17 cellular contexts compared by ENCODE assay signal in the genomic region with DNA sequence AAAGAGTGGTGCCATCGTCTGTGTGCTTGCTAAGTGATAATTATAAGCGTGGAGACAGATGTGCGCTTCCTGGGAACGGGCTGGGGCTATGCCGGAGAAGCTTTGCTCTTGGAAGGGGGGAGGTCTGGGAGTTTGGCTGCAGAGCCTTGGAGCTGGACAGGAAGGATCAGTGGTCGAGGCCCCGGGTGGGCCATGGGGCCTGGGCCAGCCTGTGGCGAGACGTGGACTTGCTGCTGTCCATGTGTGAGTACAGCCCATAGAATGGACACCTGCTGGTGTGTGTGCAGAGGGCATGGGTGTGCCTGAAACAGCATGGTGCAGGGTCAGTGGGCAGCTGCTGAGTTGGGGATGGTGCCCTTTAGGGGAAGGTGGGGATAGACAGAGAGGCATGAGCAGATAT.
DNase-seq lines count a peak whose midpoint lies in the region; ATAC-seq lines count a peak whose summit lies in the region.
"Had no signal": no experiment of that assay in that cellular context is flagged by ENCODE, and none has a peak within 500 bp of the region (broad histone marks: within the 10 kb centered on the region; RNA-seq: fewer than 3 reads in every experiment).

No MANE protein-coding gene starts in this region.

- ATAC-seq in activated CD4-positive, alpha-beta T cell treated with anti-CD3 and anti-CD28 coated beads for 36 hours: no peak
- ATAC-seq in activated naive CD8-positive, alpha-beta T cell treated with anti-CD3 and anti-CD28 coated beads, Interleukin-2, amount 10 ng/mL, durations not matched to agents 7 days and 5 days (ENCODE audit: low read depth): no peak
- ATAC-seq in activated naive CD8-positive, alpha-beta T cell treated with anti-CD3 and anti-CD28 coated beads, Interleukin-2, amount 50 U/mL, for 24 hours: no peak
- ATAC-seq: K562 had no signal

- CTCF ChIA-PET in activated CD4-positive, alpha-beta T cell treated with anti-CD3 and anti-CD28 coated beads for 36 hours (lab: Charles Lee): interaction anchor here (1.4 to 1.7 kb wide), 2 partner anchors 54 to 65 kb away, joined by 3 to 4 read pairs; no protein-coding TSS in a partner anchor

- no peak for DNase-seq in activated CD4-positive, alpha-beta T cell treated with anti-CD3 and anti-CD28 coated beads for 36 hours
- DNase-seq in activated CD4-positive, alpha-beta T cell treated with anti-CD3 and anti-CD28 coated beads, Interleukin-2, amount 50 U/mL, for 4 hours: no peak
- no peak for DNase-seq in activated naive CD8-positive, alpha-beta T cell treated with anti-CD3 and anti-CD28 coated beads, Interleukin-2, amount 10 ng/mL, durations not matched to agents 7 days and 5 days
- no peak for DNase-seq in activated naive CD8-positive, alpha-beta T cell treated with anti-CD3 and anti-CD28 coated beads, Interleukin-2, amount 50 U/mL, for 24 hours
- no peak for DNase-seq in activated T-helper 1 cell treated with anti-CD3 and anti-CD28 coated beads, Interleukin-12 subunit alpha, Interleukin-12 subunit beta, Interleukin-2, Interleukin-4 antibody, amounts not matched to agents 30 ng/mL and 10 ng/mL and 1 ng/mL, durations not matched to agents 14 hours and 24 hours and 36 hours (ENCODE audit: low spot score)
- DNase-seq in stimulated activated CD4-positive, alpha-beta T cell treated with anti-CD3 and anti-CD28 coated beads, Interleukin-15, amount 100 ng/mL, for 24 hours: no peak
- DNase-seq in kidney glomerular epithelial cell (lab: John Stamatoyannopoulos, UW) (no peak), HT-29 (ENCODE audit: low spot score) (no peak)
- DNase-seq: GF-D8, GOT3, MV-4-11, NCI-H1417 treated with DMSO at 0.1 percent for 48 hours, NCI-H2029, NCI-H2171, NCI-H774, PC-9 had no signal

- POLR2A ChIA-PET in activated CD4-positive, alpha-beta T cell treated with anti-CD3 and anti-CD28 coated beads for 36 hours (lab: Charles Lee): no interaction called here
- POLR2A ChIA-PET in activated naive CD8-positive, alpha-beta T cell treated with anti-CD3 and anti-CD28 coated beads, Interleukin-2, amount 10 ng/mL, durations not matched to agents 7 days and 5 days (lab: Charles Lee): no interaction called here

- H3K36me3 Mint-ChIP-seq in activated CD4-positive, alpha-beta T cell treated with anti-CD3 and anti-CD28 coated beads for 36 hours (ENCODE audit: low read depth): peaks cover 6% of the 10 kb centered on the region
- no peaks in the 10 kb centered on the region for H3K36me3 Mint-ChIP-seq in activated naive CD8-positive, alpha-beta T cell treated with anti-CD3 and anti-CD28 coated beads, Interleukin-2, amount 10 ng/mL, durations not matched to agents 7 days and 5 days
- no peaks in the 10 kb centered on the region for H3K36me3 Mint-ChIP-seq in activated naive CD8-positive, alpha-beta T cell treated with anti-CD3 and anti-CD28 coated beads, Interleukin-2, amount 50 U/mL, for 24 hours (ENCODE audit: low read depth)
- H3K36me3 Mint-ChIP-seq in activated T-helper 1 cell treated with anti-CD3 and anti-CD28 coated beads, Interleukin-12 subunit alpha, Interleukin-12 subunit beta, Interleukin-2, Interleukin-4 antibody, amounts not matched to agents 30 ng/mL and 10 ng/mL and 1 ng/mL, durations not matched to agents 14 hours and 24 hours and 36 hours (ENCODE audit: low read depth): no peaks in the 10 kb centered on the region

- no peaks in the 10 kb centered on the region for H3K27me3 Mint-ChIP-seq in activated CD4-positive, alpha-beta T cell treated with anti-CD3 and anti-CD28 coated beads for 36 hours
- no peaks in the 10 kb centered on the region for H3K27me3 Mint-ChIP-seq in activated naive CD8-positive, alpha-beta T cell treated with anti-CD3 and anti-CD28 coated beads, Interleukin-2, amount 10 ng/mL, durations not matched to agents 7 days and 5 days
- peaks cover 3% of the 10 kb centered on the region for H3K27me3 Mint-ChIP-seq in activated naive CD8-positive, alpha-beta T cell treated with anti-CD3 and anti-CD28 coated beads, Interleukin-2, amount 50 U/mL, for 24 hours
- no peaks in the 10 kb centered on the region for H3K27me3 Mint-ChIP-seq in activated T-helper 1 cell treated with anti-CD3 and anti-CD28 coated beads, Interleukin-12 subunit alpha, Interleukin-12 subunit beta, Interleukin-2, Interleukin-4 antibody, amounts not matched to agents 30 ng/mL and 10 ng/mL and 1 ng/mL, durations not matched to agents 14 hours and 24 hours and 36 hours (ENCODE audit: insufficient read depth)

- H3K27ac Mint-ChIP-seq in activated CD4-positive, alpha-beta T cell treated with anti-CD3 and anti-CD28 coated beads for 36 hours: peak overlapping the region; percentile 56
- peak overlapping the region; percentile 40 for H3K27ac Mint-ChIP-seq in activated naive CD8-positive, alpha-beta T cell treated with anti-CD3 and anti-CD28 coated beads, Interleukin-2, amount 10 ng/mL, durations not matched to agents 7 days and 5 days
- H3K27ac Mint-ChIP-seq in activated naive CD8-positive, alpha-beta T cell treated with anti-CD3 and anti-CD28 coated beads, Interleukin-2, amount 50 U/mL, for 24 hours: no peak overlapping the region
- H3K27ac Mint-ChIP-seq in activated T-helper 1 cell treated with anti-CD3 and anti-CD28 coated beads, Interleukin-12 subunit alpha, Interleukin-12 subunit beta, Interleukin-2, Interleukin-4 antibody, amounts not matched to agents 30 ng/mL and 10 ng/mL and 1 ng/mL, durations not matched to agents 14 hours and 24 hours and 36 hours: peak overlapping the region; percentile 68

- H3K9me3 Mint-ChIP-seq in activated CD4-positive, alpha-beta T cell treated with anti-CD3 and anti-CD28 coated beads for 36 hours (ENCODE audit: low read depth): no peaks in the 10 kb centered on the region
- no peaks in the 10 kb centered on the region for H3K9me3 Mint-ChIP-seq in activated naive CD8-positive, alpha-beta T cell treated with anti-CD3 and anti-CD28 coated beads, Interleukin-2, amount 10 ng/mL, durations not matched to agents 7 days and 5 days
- H3K9me3 Mint-ChIP-seq in activated naive CD8-positive, alpha-beta T cell treated with anti-CD3 and anti-CD28 coated beads, Interleukin-2, amount 50 U/mL, for 24 hours: no peaks in the 10 kb centered on the region
- no peaks in the 10 kb centered on the region for H3K9me3 Mint-ChIP-seq in activated T-helper 1 cell treated with anti-CD3 and anti-CD28 coated beads, Interleukin-12 subunit alpha, Interleukin-12 subunit beta, Interleukin-2, Interleukin-4 antibody, amounts not matched to agents 30 ng/mL and 10 ng/mL and 1 ng/mL, durations not matched to agents 14 hours and 24 hours and 36 hours

- H3K4me3 Mint-ChIP-seq in activated CD4-positive, alpha-beta T cell treated with anti-CD3 and anti-CD28 coated beads for 36 hours: no peak overlapping the region
- no peak overlapping the region for H3K4me3 Mint-ChIP-seq in activated naive CD8-positive, alpha-beta T cell treated with anti-CD3 and anti-CD28 coated beads, Interleukin-2, amount 10 ng/mL, durations not matched to agents 7 days and 5 days
- no peak overlapping the region for H3K4me3 Mint-ChIP-seq in activated naive CD8-positive, alpha-beta T cell treated with anti-CD3 and anti-CD28 coated beads, Interleukin-2, amount 50 U/mL, for 24 hours
- H3K4me3 Mint-ChIP-seq in activated T-helper 1 cell treated with anti-CD3 and anti-CD28 coated beads, Interleukin-12 subunit alpha, Interleukin-12 subunit beta, Interleukin-2, Interleukin-4 antibody, amounts not matched to agents 30 ng/mL and 10 ng/mL and 1 ng/mL, durations not matched to agents 14 hours and 24 hours and 36 hours: no peak overlapping the region

- intact Hi-C loops in activated CD4-positive, alpha-beta T cell treated with anti-CD3 and anti-CD28 coated beads for 36 hours (cut with DNase I, micrococcal nuclease): loop anchor here (5.0 to 10.0 kb wide), 2 partner anchors 120 to 558 kb away; a partner anchor contains a TSS
- intact Hi-C loops in activated T-helper 1 cell treated with anti-CD3 and anti-CD28 coated beads, Interleukin-12 subunit alpha, Interleukin-12 subunit beta, Interleukin-2, Interleukin-4 antibody, amounts not matched to agents 30 ng/mL and 10 ng/mL and 1 ng/mL, durations not matched to agents 14 hours and 24 hours and 36 hours (cut with micrococcal nuclease): loop anchor here (5.0 kb wide), 1 partner anchor 67 kb away; no protein-coding TSS in a partner anchor

- peaks cover 40% of the 10 kb centered on the region for H3K4me1 Mint-ChIP-seq in activated CD4-positive, alpha-beta T cell treated with anti-CD3 and anti-CD28 coated beads for 36 hours
- peaks cover 18% of the 10 kb centered on the region for H3K4me1 Mint-ChIP-seq in activated naive CD8-positive, alpha-beta T cell treated with anti-CD3 and anti-CD28 coated beads, Interleukin-2, amount 10 ng/mL, durations not matched to agents 7 days and 5 days
- H3K4me1 Mint-ChIP-seq in activated naive CD8-positive, alpha-beta T cell treated with anti-CD3 and anti-CD28 coated beads, Interleukin-2, amount 50 U/mL, for 24 hours: peaks cover 37% of the 10 kb centered on the region
- peaks cover 36% of the 10 kb centered on the region for H3K4me1 Mint-ChIP-seq in activated T-helper 1 cell treated with anti-CD3 and anti-CD28 coated beads, Interleukin-12 subunit alpha, Interleukin-12 subunit beta, Interleukin-2, Interleukin-4 antibody, amounts not matched to agents 30 ng/mL and 10 ng/mL and 1 ng/mL, durations not matched to agents 14 hours and 24 hours and 36 hours (ENCODE audit: low read depth)
